Comparison of ENCODE assay signal across 23 cellular contexts in the genomic region with DNA sequence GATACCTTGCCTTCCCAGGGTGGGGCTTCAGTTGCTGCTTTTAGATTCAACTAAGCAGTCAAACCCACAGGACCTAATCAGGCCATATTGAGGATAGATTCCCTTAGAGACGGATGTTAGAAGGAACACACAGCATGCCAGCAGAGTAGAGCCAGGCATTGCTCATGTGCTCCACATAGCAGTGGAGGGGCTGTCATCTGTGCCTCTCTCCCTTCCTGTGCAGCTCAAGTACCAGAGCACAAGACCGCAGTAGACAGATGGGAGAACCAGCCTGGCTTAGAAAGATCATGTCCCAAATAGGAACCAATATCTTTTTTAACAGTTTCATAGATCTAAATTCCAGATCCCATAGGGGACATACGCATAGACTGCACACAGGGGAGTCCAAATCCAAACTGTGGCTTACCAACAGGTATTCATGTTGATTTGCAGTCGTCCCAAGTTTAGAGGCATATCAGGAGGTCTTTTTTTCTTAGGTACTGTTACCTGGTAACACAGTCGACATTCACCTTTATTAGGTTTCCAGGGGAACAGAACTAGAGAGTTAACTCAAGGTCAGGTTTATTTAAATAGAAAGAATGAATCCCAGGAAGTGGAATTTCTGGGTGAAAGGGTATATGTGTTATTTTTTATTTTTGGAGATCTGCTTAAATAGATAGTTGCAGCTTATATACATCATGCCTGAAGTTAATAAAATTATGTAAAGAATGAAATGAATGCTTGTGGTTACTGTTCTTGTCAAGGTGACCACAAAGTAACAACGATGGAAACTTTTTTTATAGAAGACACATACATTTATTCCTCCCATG. TPM values are rescaled to one million over a fixed set of nuclear protein-coding genes. Genes with fewer than 3 reads are reported as not detected.
A peak's percentile ranks its signal among the peaks of the same experiment; 100 is the strongest.
DNase-seq lines count a peak whose midpoint lies in the region; ATAC-seq and TF ChIP-seq lines count a peak whose summit lies in the region.
"Had no signal": no experiment of that assay in that cellular context is flagged by ENCODE, and none has a peak within 500 bp of the region (broad histone marks: within the 10 kb centered on the region; RNA-seq: fewer than 3 reads in every experiment).

No MANE protein-coding gene starts in this region.

- no peak overlapping the region for H3K4me3 Mint-ChIP-seq in activated CD4-positive, alpha-beta T cell treated with anti-CD3 and anti-CD28 coated beads for 36 hours
- no peak overlapping the region for H3K4me3 Mint-ChIP-seq in activated CD8-positive, alpha-beta T cell treated with anti-CD3 and anti-CD28 coated beads for 36 hours
- no peak overlapping the region for H3K4me3 Mint-ChIP-seq in activated naive CD4-positive, alpha-beta T cell treated with anti-CD3 and anti-CD28 coated beads, Interleukin-2, amount 10 ng/mL, durations not matched to agents 7 days and 5 days
- H3K4me3 Mint-ChIP-seq: activated naive CD8-positive, alpha-beta T cell treated with anti-CD3 and anti-CD28 coated beads, Interleukin-2, amount 50 U/mL, for 24 hours; activated T-helper 17 cell treated with anti-CD3 and anti-CD28 coated beads, Interleukin-2, amount 50 U/mL, for 72 hours; CD8-positive, alpha-beta memory T cell; T-helper 2 cell treated with Interferon-gamma antibody and Interleukin-4, amounts not matched to agents 5 μg/mL and 100 μg/mL, for 36 hours had no signal

- no peak overlapping the region for H3K27ac ChIP-seq in tibial nerve
- H3K27ac ChIP-seq: GM23248, SJSA1, spleen had no signal

- peak; percentile 18; the same call in 1 of the 2 replicates for TF ChIP-seq POLR2A in Raji (IDR thresholded peaks at IDR 0.05; ENCODE audit: insufficient read depth, low read depth, low read length)
- no peak for TF ChIP-seq POLR2A in tibial nerve (IDR thresholded peaks at IDR 0.05)

- no peaks in the 10 kb centered on the region for H3K9me3 ChIP-seq in tibial nerve
- H3K9me3 ChIP-seq: mucosa of descending colon, SJSA1 had no signal

- no peak for TF ChIP-seq EP300 in tibial nerve (IDR thresholded peaks at IDR 0.05)

- DNase-seq in AG04449 (ENCODE audit: low read depth, low spot score) (peak; percentile 28), EL (peak; percentile 7), iris pigment epithelial cell (ENCODE audit: low read depth) (peak; percentile 12), tibial nerve (ENCODE audit: low spot score in 2 of 2) (no peak)
- DNase-seq in activated CD4-positive, alpha-beta T cell treated with anti-CD3 and anti-CD28 coated beads for 36 hours: no peak
- no peak for DNase-seq in activated CD8-positive, alpha-beta T cell treated with anti-CD3 and anti-CD28 coated beads for 36 hours
- no peak for DNase-seq in activated naive CD4-positive, alpha-beta T cell treated with anti-CD3 and anti-CD28 coated beads, Interleukin-2, amount 10 ng/mL, durations not matched to agents 7 days and 5 days
- DNase-seq: activated CD4-positive, CD25-positive, alpha-beta regulatory T cell treated with anti-CD3 and anti-CD28 coated beads, Interleukin-2, amount 50 U/mL, for 72 hours; activated naive CD8-positive, alpha-beta T cell treated with anti-CD3 and anti-CD28 coated beads, Interleukin-2, amount 50 U/mL, for 24 hours; caudate nucleus; CD8-positive, alpha-beta memory T cell; GM23248; mucosa of descending colon; NCI-H1105; NCI-H2081; spleen; stimulated activated CD4-positive, alpha-beta T cell treated with anti-CD3 and anti-CD28 coated beads, Interleukin-4, amount 100 ng/mL, for 4 hours had no signal

- no peaks in the 10 kb centered on the region for H3K36me3 ChIP-seq in tibial nerve
- H3K36me3 ChIP-seq: SJSA1, spleen had no signal

- no peaks in the 10 kb centered on the region for H3K27me3 ChIP-seq in tibial nerve
- H3K27me3 ChIP-seq: SJSA1, spleen had no signal

- TF ChIP-seq CTCF in AG04449 (IDR thresholded peaks at IDR 0.05; ENCODE audit: insufficient read depth, low read length, missing control alignments): no peak
- no peak for TF ChIP-seq CTCF in tibial nerve (IDR thresholded peaks at IDR 0.05)
- TF ChIP-seq CTCF in activated CD8-positive, alpha-beta T cell treated with anti-CD3 and anti-CD28 coated beads for 36 hours (IDR thresholded peaks at IDR 0.05): no peak

- no peaks in the 10 kb centered on the region for H3K4me1 Mint-ChIP-seq in activated CD4-positive, alpha-beta T cell treated with anti-CD3 and anti-CD28 coated beads for 36 hours
- no peaks in the 10 kb centered on the region for H3K4me1 Mint-ChIP-seq in activated CD8-positive, alpha-beta T cell treated with anti-CD3 and anti-CD28 coated beads for 36 hours (ENCODE audit: low read depth)
- H3K4me1 Mint-ChIP-seq in activated naive CD4-positive, alpha-beta T cell treated with anti-CD3 and anti-CD28 coated beads, Interleukin-2, amount 10 ng/mL, durations not matched to agents 7 days and 5 days: no peaks in the 10 kb centered on the region
- H3K4me1 Mint-ChIP-seq: activated T-helper 17 cell treated with anti-CD3 and anti-CD28 coated beads, Interleukin-2, amount 50 U/mL, for 72 hours; CD8-positive, alpha-beta memory T cell had no signal

- H3K36me3 Mint-ChIP-seq in activated CD4-positive, alpha-beta T cell treated with anti-CD3 and anti-CD28 coated beads for 36 hours (ENCODE audit: low read depth): no peaks in the 10 kb centered on the region
- no peaks in the 10 kb centered on the region for H3K36me3 Mint-ChIP-seq in activated CD8-positive, alpha-beta T cell treated with anti-CD3 and anti-CD28 coated beads for 36 hours (ENCODE audit: low read depth)
- no peaks in the 10 kb centered on the region for H3K36me3 Mint-ChIP-seq in activated naive CD4-positive, alpha-beta T cell treated with anti-CD3 and anti-CD28 coated beads, Interleukin-2, amount 10 ng/mL, durations not matched to agents 7 days and 5 days
- H3K36me3 Mint-ChIP-seq: CD8-positive, alpha-beta memory T cell had no signal

- CTCF ChIA-PET in AG04449 (lab: Yijun Ruan, JAX): no interaction called here
- CTCF ChIA-PET in activated CD4-positive, alpha-beta T cell treated with anti-CD3 and anti-CD28 coated beads for 36 hours (lab: Charles Lee): interaction anchor here (0.6 kb wide), 1 partner anchor 8 kb away, joined by 4 read pairs; no protein-coding TSS in a partner anchor
- CTCF ChIA-PET in activated CD8-positive, alpha-beta T cell treated with anti-CD3 and anti-CD28 coated beads for 36 hours (lab: Charles Lee): interaction anchor here (1.4 kb wide), 1 partner anchor 57 kb away, joined by 3 read pairs; no protein-coding TSS in a partner anchor
- CTCF ChIA-PET in activated naive CD4-positive, alpha-beta T cell treated with anti-CD3 and anti-CD28 coated beads, Interleukin-2, amount 10 ng/mL, durations not matched to agents 7 days and 5 days (lab: Charles Lee): no interaction called here

- 63 to 71% methylated on average over 6 of the region's 6 CpGs for WGBS in tibial nerve, 2 donors

- no peak for ATAC-seq in activated CD4-positive, alpha-beta T cell treated with anti-CD3 and anti-CD28 coated beads for 36 hours
- ATAC-seq in activated CD8-positive, alpha-beta T cell treated with anti-CD3 and anti-CD28 coated beads for 36 hours: no peak
- ATAC-seq: activated naive CD8-positive, alpha-beta T cell treated with anti-CD3 and anti-CD28 coated beads, Interleukin-2, amount 50 U/mL, for 24 hours; activated T-helper 17 cell treated with anti-CD3 and anti-CD28 coated beads, Interleukin-2, amount 50 U/mL, for 72 hours; esophagus mucosa; left lobe of liver; mucosa of descending colon had no signal

- H3K4me1 ChIP-seq in tibial nerve: no peaks in the 10 kb centered on the region
- H3K4me1 ChIP-seq: spleen had no signal

- no peaks in the 10 kb centered on the region for H3K9me3 Mint-ChIP-seq in activated CD4-positive, alpha-beta T cell treated with anti-CD3 and anti-CD28 coated beads for 36 hours (ENCODE audit: low read depth)
- peaks cover 2% of the 10 kb centered on the region for H3K9me3 Mint-ChIP-seq in activated CD8-positive, alpha-beta T cell treated with anti-CD3 and anti-CD28 coated beads for 36 hours
- no peaks in the 10 kb centered on the region for H3K9me3 Mint-ChIP-seq in activated naive CD4-positive, alpha-beta T cell treated with anti-CD3 and anti-CD28 coated beads, Interleukin-2, amount 10 ng/mL, durations not matched to agents 7 days and 5 days
- H3K9me3 Mint-ChIP-seq: activated naive CD8-positive, alpha-beta T cell treated with anti-CD3 and anti-CD28 coated beads, Interleukin-2, amount 50 U/mL, for 24 hours; activated T-helper 17 cell treated with anti-CD3 and anti-CD28 coated beads, Interleukin-2, amount 50 U/mL, for 72 hours; T-helper 2 cell treated with Interferon-gamma antibody and Interleukin-4, amounts not matched to agents 5 μg/mL and 100 μg/mL, for 36 hours had no signal

- peaks cover 7% of the 10 kb centered on the region for H3K27me3 Mint-ChIP-seq in activated CD4-positive, alpha-beta T cell treated with anti-CD3 and anti-CD28 coated beads for 36 hours
- H3K27me3 Mint-ChIP-seq in activated CD8-positive, alpha-beta T cell treated with anti-CD3 and anti-CD28 coated beads for 36 hours: peaks cover 6% of the 10 kb centered on the region
- peaks cover 17% of the 10 kb centered on the region for H3K27me3 Mint-ChIP-seq in activated naive CD4-positive, alpha-beta T cell treated with anti-CD3 and anti-CD28 coated beads, Interleukin-2, amount 10 ng/mL, durations not matched to agents 7 days and 5 days

- POLR2A ChIA-PET in AG04449 (lab: Yijun Ruan, JAX): no interaction called here
- POLR2A ChIA-PET in activated CD4-positive, alpha-beta T cell treated with anti-CD3 and anti-CD28 coated beads for 36 hours (lab: Charles Lee): no interaction called here
- POLR2A ChIA-PET in activated CD8-positive, alpha-beta T cell treated with anti-CD3 and anti-CD28 coated beads for 36 hours (lab: Charles Lee): no interaction called here

- no peak overlapping the region for H3K27ac Mint-ChIP-seq in activated CD4-positive, alpha-beta T cell treated with anti-CD3 and anti-CD28 coated beads for 36 hours
- no peak overlapping the region for H3K27ac Mint-ChIP-seq in activated CD8-positive, alpha-beta T cell treated with anti-CD3 and anti-CD28 coated beads for 36 hours
- H3K27ac Mint-ChIP-seq in activated naive CD4-positive, alpha-beta T cell treated with anti-CD3 and anti-CD28 coated beads, Interleukin-2, amount 10 ng/mL, durations not matched to agents 7 days and 5 days: no peak overlapping the region
- H3K27ac Mint-ChIP-seq: activated naive CD8-positive, alpha-beta T cell treated with anti-CD3 and anti-CD28 coated beads, Interleukin-2, amount 50 U/mL, for 24 hours; activated T-helper 17 cell treated with anti-CD3 and anti-CD28 coated beads, Interleukin-2, amount 50 U/mL, for 72 hours; CD8-positive, alpha-beta memory T cell; T-helper 2 cell treated with Interferon-gamma antibody and Interleukin-4, amounts not matched to agents 5 μg/mL and 100 μg/mL, for 36 hours had no signal

- intact Hi-C loops in activated CD4-positive, alpha-beta T cell treated with anti-CD3 and anti-CD28 coated beads for 36 hours (cut with DNase I, micrococcal nuclease): no loop called here
- intact Hi-C loops in activated CD8-positive, alpha-beta T cell treated with anti-CD3 and anti-CD28 coated beads for 36 hours (cut with micrococcal nuclease): no loop called here

- H3K4me3 ChIP-seq in AG04449 (ENCODE audit: low read depth, low read length) (no peak overlapping the region), tibial nerve (no peak overlapping the region)
- H3K4me3 ChIP-seq: GM23248, mucosa of descending colon, SJSA1, spleen had no signal

RNA-seq across cellular contexts. Expression of gene PCAT7, which starts 43.5 kb away (rescaled TPM):
- total RNA-seq in tibial nerve: under 1 TPM in 1 of 4 donors, not detected in 3; 0.22 TPM
- total RNA-seq in activated CD4-positive, alpha-beta T cell treated with anti-CD3 and anti-CD28 coated beads for 36 hours: not detected
- total RNA-seq in activated CD8-positive, alpha-beta T cell treated with anti-CD3 and anti-CD28 coated beads for 36 hours: not detected
- total RNA-seq: activated T-helper 17 cell treated with anti-CD3 and anti-CD28 coated beads, Interleukin-2, amount 50 U/mL, for 72 hours; CD8-positive, alpha-beta memory T cell; esophagus mucosa; GM23248; spleen had no signal

Comparison
In these comparisons a context has a peak if more than half of its experiments do, and no peak if none do; other contexts are left out.
1. DNase-seq: peak in AG04449 (single experiment), EL (single experiment) and iris pigment epithelial cell (single experiment); none in tibial nerve (0 of 2), activated CD4-positive, alpha-beta T cell treated with anti-CD3 and anti-CD28 coated beads for 36 hours (single experiment), activated CD8-positive, alpha-beta T cell treated with anti-CD3 and anti-CD28 coated beads for 36 hours (single experiment) and activated naive CD4-positive, alpha-beta T cell treated with anti-CD3 and anti-CD28 coated beads, Interleukin-2, amount 10 ng/mL, durations not matched to agents 7 days and 5 days (single experiment).
2. CTCF ChIA-PET loops: an anchor here in activated CD4-positive, alpha-beta T cell treated with anti-CD3 and anti-CD28 coated beads for 36 hours (0.6 kb wide) and activated CD8-positive, alpha-beta T cell treated with anti-CD3 and anti-CD28 coated beads for 36 hours (1.4 kb wide); none called in AG04449 and activated naive CD4-positive, alpha-beta T cell treated with anti-CD3 and anti-CD28 coated beads, Interleukin-2, amount 10 ng/mL, durations not matched to agents 7 days and 5 days.